Comparison of ENCODE assay signal across 1 cellular context in genomic region chr13:19863323-19864017, GRCh38.
A peak's percentile ranks its signal among the peaks of the same experiment; 100 is the strongest.
TF ChIP-seq lines count a peak whose summit lies in the region.

Gene ZMYM5, minus strand, starts transcription at chr13:19863649. Its CDS starts 11,469 bp downstream, at chr13:19852180.

TF ChIP-seq in HepG2, 621 proteins besides CTCF, POLR2A, EP300 and RAD21 (continued from another document and continues in another):
- TF ChIP-seq HNF1A (IDR thresholded peaks at IDR 0.05; ENCODE audit: low read depth) (no peak), HNF1A (CRISPR knock-in tag; IDR thresholded peaks at IDR 0.05; ENCODE audit: borderline replicate concordance) (no peak), KLF12 (CRISPR knock-in tag; IDR thresholded peaks at IDR 0.05; ENCODE audit: borderline replicate concordance) (peak; percentile 80; the same call in 1 of the 2 replicates), KIAA2018 (CRISPR knock-in tag; IDR thresholded peaks at IDR 0.05; ENCODE audit: borderline replicate concordance) (no peak), MZF1 (CRISPR knock-in tag; IDR thresholded peaks at IDR 0.05; ENCODE audit: borderline replicate concordance) (no peak), ZNF230 (CRISPR knock-in tag; IDR thresholded peaks at IDR 0.05) (no peak), ZNF792 (CRISPR knock-in tag; IDR thresholded peaks at IDR 0.05) (no peak), AFF4 (CRISPR knock-in tag; IDR thresholded peaks at IDR 0.05) (no peak), ZC3H13 (CRISPR knock-in tag; IDR thresholded peaks at IDR 0.05) (peak; percentile 69; the same call in 1 of the 2 replicates), FLYWCH1 (CRISPR knock-in tag; IDR thresholded peaks at IDR 0.05) (no peak), ZNF30 (CRISPR knock-in tag; IDR thresholded peaks at IDR 0.05) (no peak), SPEN (CRISPR knock-in tag; IDR thresholded peaks at IDR 0.05; ENCODE audit: low read depth) (peak; percentile 59; the same call in 1 of the 2 replicates), ZNF501 (CRISPR knock-in tag; IDR thresholded peaks at IDR 0.05) (peak; percentile 94), ZNF567 (CRISPR knock-in tag; IDR thresholded peaks at IDR 0.05; ENCODE audit: borderline replicate concordance) (no peak), KLF13 (CRISPR knock-in tag; IDR thresholded peaks at IDR 0.05) (no peak), MTERF4 (CRISPR knock-in tag; IDR thresholded peaks at IDR 0.05) (no peak), ZNF282 (IDR thresholded peaks at IDR 0.05; ENCODE audit: partially characterized antibody) (no peak), ARNT2 (CRISPR knock-in tag; IDR thresholded peaks at IDR 0.05; ENCODE audit: low read depth) (0 out of 2 replicates have a peak, but pooled peaks have one; percentile 51), SNAPC2 (CRISPR knock-in tag; IDR thresholded peaks at IDR 0.05) (peak; percentile 39; the same call in 1 of the 2 replicates), ZNF256 (CRISPR knock-in tag; conservative IDR thresholded peaks at IDR 0.05) (no peak), ZBTB42 (CRISPR knock-in tag; IDR thresholded peaks at IDR 0.05) (no peak), ZNF432 (CRISPR knock-in tag; IDR thresholded peaks at IDR 0.05; ENCODE audit: borderline replicate concordance) (no peak), ZNF574 (CRISPR knock-in tag; IDR thresholded peaks at IDR 0.05) (no peak), ZNF512 (CRISPR knock-in tag; IDR thresholded peaks at IDR 0.05) (no peak), KLF6 (CRISPR knock-in tag; IDR thresholded peaks at IDR 0.05) (no peak; the same call in 1 of the 2 replicates), ZNF17 (CRISPR knock-in tag; IDR thresholded peaks at IDR 0.05) (no peak), ELK4 (CRISPR knock-in tag; IDR thresholded peaks at IDR 0.05; ENCODE audit: borderline replicate concordance) (no peak), ZNF782 (CRISPR knock-in tag; IDR thresholded peaks at IDR 0.05; ENCODE audit: borderline replicate concordance) (peak; percentile 46; the same call in 1 of the 2 replicates), ZNF446 (CRISPR knock-in tag; IDR thresholded peaks at IDR 0.05) (no peak; the same call in 1 of the 2 replicates), YY1 (IDR thresholded peaks at IDR 0.05; ENCODE audit: insufficient read depth, insufficient replicate concordance, low read depth, low read length) (peak; percentile 59), ZSCAN31 (CRISPR knock-in tag; IDR thresholded peaks at IDR 0.05; ENCODE audit: low read depth) (peak; percentile 45; the same call in 1 of the 2 replicates), ZBTB14 (CRISPR knock-in tag; IDR thresholded peaks at IDR 0.05) (no peak), CENPT (CRISPR knock-in tag; IDR thresholded peaks at IDR 0.05; ENCODE audit: low read depth) (no peak)
